7 cellular contexts compared by ENCODE assay signal in genomic region chr11:6801075-6801474, GRCh38. TPM values are rescaled to one million over a fixed set of nuclear protein-coding genes. Genes with fewer than 3 reads are reported as not detected.
"Had no signal": no experiment of that assay in that cellular context is flagged by ENCODE, and none has a peak within 500 bp of the region (broad histone marks: within the 10 kb centered on the region; RNA-seq: fewer than 3 reads in every experiment).

No MANE protein-coding gene starts in this region.

RNA-seq across cellular contexts. Expression of gene OR6A2, which starts 1.6 kb away (rescaled TPM):
- total RNA-seq: GM23248, HT1080 had no signal
- polyA plus RNA-seq: GM23248 had no signal

RNA-seq across cellular contexts. Expression of gene OR2AG1, which starts 18.3 kb away (rescaled TPM):
- total RNA-seq: GM23248, H4, H7, HFFc6, HT1080, IMR-90, K562 had no signal
- polyA plus RNA-seq: GM23248, IMR-90 had no signal

RNA-seq across cellular contexts. Expression of gene OR2AG2, which starts 29.3 kb away (rescaled TPM):
- total RNA-seq: HT1080 had no signal
- polyA plus RNA-seq: GM23248 had no signal

RNA-seq across cellular contexts. Expression of gene OR10A5, which starts 44.4 kb away (rescaled TPM):
- total RNA-seq: GM23248, H4, H7, HFFc6, HT1080, IMR-90, K562 had no signal
- polyA plus RNA-seq: GM23248, IMR-90 had no signal
